Comparison of ENCODE assay signal across 8 cellular contexts in the genomic region with DNA sequence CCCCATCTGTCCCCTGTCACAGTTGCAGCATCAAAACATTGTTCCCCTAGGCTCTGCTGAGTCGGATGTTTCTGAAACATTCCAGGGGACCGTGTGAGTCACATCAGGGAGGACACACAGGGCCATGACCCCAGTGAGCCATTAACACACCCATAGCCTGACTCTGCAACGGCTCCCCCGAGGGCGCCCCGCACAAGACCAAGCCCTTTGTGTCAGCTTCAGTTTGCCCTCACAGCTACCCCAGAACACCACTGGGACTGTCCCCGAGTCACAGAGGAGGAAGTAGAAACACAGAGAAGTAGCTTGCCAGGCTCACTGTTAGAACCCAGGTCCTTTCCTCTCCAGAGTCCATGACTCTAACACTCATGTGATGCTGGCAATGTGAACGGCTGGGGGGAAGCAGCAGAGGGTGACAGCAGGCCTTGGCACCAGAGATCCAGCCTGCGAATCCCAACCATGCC.
DNase-seq lines count a peak whose midpoint lies in the region; ATAC-seq, FAIRE-seq and TF ChIP-seq lines count a peak whose summit lies in the region.

No MANE protein-coding gene starts in this region.

- FAIRE-seq in GM12892 (lab: Jason Lieb, UNC) = no peak

- no peak overlapping the region for H3K9ac ChIP-seq in HCT116 (ENCODE audit: low read length)

- no peak for TF ChIP-seq POLR2A in HCT116 (IDR thresholded peaks at IDR 0.05; ENCODE audit: borderline replicate concordance, extremely low read depth, insufficient read depth, insufficient read length)
- TF ChIP-seq POLR2A in GM12892 (IDR thresholded peaks at IDR 0.05; ENCODE audit: low read depth, low read length) = no peak

- in situ Hi-C loops in ACHN (cut with HindIII; ENCODE audit: low pct_ligation_motif_present, low pct_unique_long_range_greater_than_20kb, low sequenced_read_pairs) = no loop called here

- ATAC-seq in HCT116 (peak; percentile 63), memory B cell (ENCODE audit: low read depth) (peak; percentile 97), GM18517 (IDR thresholded peaks at IDR 0.05; ENCODE audit: unreplicated experiment) (no peak)

- BruUV-seq in HCT116 (replicated peaks; lab: Mats Ljungman, UMichigan) (no TSS peak), MCF 10A (replicated peaks; lab: Mats Ljungman, UMichigan) (no TSS peak)

- no peaks in the 10 kb centered on the region for H3K27me3 Mint-ChIP-seq in MCF 10A (ENCODE audit: insufficient read depth, unreplicated experiment)
- H3K27me3 Mint-ChIP-seq in memory B cell = peaks cover 9% of the 10 kb centered on the region

- peak overlapping the region; percentile 7; the same call in 1 of the 2 replicates for H3K4me2 ChIP-seq in HCT116 (ENCODE audit: low read length)

- H3K4me3 Mint-ChIP-seq in MCF 10A (ENCODE audit: unreplicated experiment) (no peak overlapping the region), memory B cell (peak overlapping the region; percentile 76)

- H3K4me1 Mint-ChIP-seq in MCF 10A (ENCODE audit: insufficient read depth, unreplicated experiment) (no peaks in the 10 kb centered on the region), memory B cell (peaks cover 9% of the 10 kb centered on the region)

- H3K79me2 ChIP-seq in HCT116 (ENCODE audit: insufficient read depth, low read length) = no peaks in the 10 kb centered on the region

- no peak overlapping the region for H3K27ac Mint-ChIP-seq in MCF 10A (ENCODE audit: low read depth, unreplicated experiment)
- H3K27ac Mint-ChIP-seq in memory B cell = peak overlapping the region; percentile 89

- POLR2A ChIA-PET in HCT116 (lab: Charles Lee) = no interaction called here
- POLR2A ChIA-PET in MCF 10A (lab: Yijun Ruan, JAX) = no interaction called here

- H3K27ac ChIP-seq in HCT116 (ENCODE audit: low read depth, low read length) = no peak overlapping the region

- TF ChIP-seq RAD21 in HCT116 (IDR thresholded peaks at IDR 0.05; ENCODE audit: low read depth) = no peak

- no peaks in the 10 kb centered on the region for H3K36me3 ChIP-seq in HCT116 (ENCODE audit: control insufficient read depth in 1 of 2, insufficient read depth in 2 of 2, low read length in 2 of 2)

- H3K36me3 Mint-ChIP-seq in MCF 10A (ENCODE audit: insufficient read depth, unreplicated experiment) (peaks cover 7% of the 10 kb centered on the region), memory B cell (no peaks in the 10 kb centered on the region)

- RAD21 ChIA-PET in HCT116 (lab: Charles Lee; ENCODE audit: low non-redundant PET in 1 of 2, low total read pairs in 2 of 2, uncharacterized antibody in 2 of 2, unreplicated experiment in 2 of 2) = no interaction called here

- H3K9me3 ChIP-seq in HCT116 (ENCODE audit: control insufficient read depth in 1 of 2, insufficient read depth in 1 of 2, low read depth in 1 of 2, low read length in 2 of 2) = no peaks in the 10 kb centered on the region

- no peak for TF ChIP-seq CTCF in HCT116 (IDR thresholded peaks at IDR 0.05 in 2 of 3, conservative IDR thresholded peaks at IDR 0.05 in 1 of 3; ENCODE audit: borderline replicate concordance in 1 of 3, insufficient read depth in 1 of 3, low read depth in 2 of 3, low read length in 2 of 3)
- TF ChIP-seq CTCF in MCF 10A (IDR thresholded peaks at IDR 0.05; ENCODE audit: unreplicated experiment) = no peak

- no peak overlapping the region for H3K4me3 ChIP-seq in HCT116 (replicated peaks in 1 of 2; ENCODE audit: low read depth in 1 of 2, low read length in 2 of 2)

- DNase-seq in ACHN (peak; percentile 69), HCT116 (ENCODE audit: low read depth, low spot score) (no peak), MCF 10A (ENCODE audit: unreplicated experiment) (peak; percentile 14), memory B cell (ENCODE audit: low spot score in 2 of 2) (peak; percentile 16 to 34), GM12892 (ENCODE audit: insufficient read length) (no peak), activated gamma-delta T cell treated with Interleukin-2 at 50 U/mL for 16 hours (no peak), DMS79 (lab: John Stamatoyannopoulos, UW) (no peak)

- H2AFZ ChIP-seq in HCT116 (ENCODE audit: low read depth, low read length, poor library complexity, severe bottlenecking) = no peak overlapping the region

- H4K20me1 ChIP-seq in HCT116 (ENCODE audit: insufficient read depth) = no peaks in the 10 kb centered on the region

- H3K9me3 Mint-ChIP-seq in MCF 10A (ENCODE audit: unreplicated experiment) (no peaks in the 10 kb centered on the region), memory B cell (no peaks in the 10 kb centered on the region)

- 0 out of 2 replicates have a peak, but pooled peaks cover 9% of the 10 kb centered on the region for H3K27me3 ChIP-seq in HCT116 (ENCODE audit: insufficient read depth, low read length)

- H3K4me1 ChIP-seq in HCT116 (ENCODE audit: control insufficient read depth in 1 of 2, insufficient read depth in 2 of 2, low read length in 2 of 2) = peaks cover 0 to 6% of the 10 kb centered on the region in 2 experiments; a peak in 1 of 4 replicates

- intact Hi-C loops in HCT116 (cut with micrococcal nuclease) = no loop called here
- intact Hi-C loops in MCF 10A (cut with micrococcal nuclease) = no loop called here

- CTCF ChIA-PET in HCT116 (lab: Charles Lee) = no interaction called here
- CTCF ChIA-PET in MCF 10A (lab: Yijun Ruan, JAX) = no interaction called here

- no peaks in the 10 kb centered on the region for H3K9me2 ChIP-seq in HCT116 (ENCODE audit: insufficient read depth)

TF ChIP-seq in HCT116, 20 proteins besides CTCF, POLR2A, EP300 and RAD21:
- TF ChIP-seq CBX3 (IDR thresholded peaks at IDR 0.05; ENCODE audit: low read depth) (no peak), SP1 (IDR thresholded peaks at IDR 0.05; ENCODE audit: low read depth) (no peak), TCF7L2 (IDR thresholded peaks at IDR 0.05; ENCODE audit: borderline replicate concordance, extremely low read depth, insufficient read depth, insufficient read length) (no peak), FOSL1 (IDR thresholded peaks at IDR 0.05; ENCODE audit: low read depth) (no peak)
- TF ChIP-seq, protein P1, sequence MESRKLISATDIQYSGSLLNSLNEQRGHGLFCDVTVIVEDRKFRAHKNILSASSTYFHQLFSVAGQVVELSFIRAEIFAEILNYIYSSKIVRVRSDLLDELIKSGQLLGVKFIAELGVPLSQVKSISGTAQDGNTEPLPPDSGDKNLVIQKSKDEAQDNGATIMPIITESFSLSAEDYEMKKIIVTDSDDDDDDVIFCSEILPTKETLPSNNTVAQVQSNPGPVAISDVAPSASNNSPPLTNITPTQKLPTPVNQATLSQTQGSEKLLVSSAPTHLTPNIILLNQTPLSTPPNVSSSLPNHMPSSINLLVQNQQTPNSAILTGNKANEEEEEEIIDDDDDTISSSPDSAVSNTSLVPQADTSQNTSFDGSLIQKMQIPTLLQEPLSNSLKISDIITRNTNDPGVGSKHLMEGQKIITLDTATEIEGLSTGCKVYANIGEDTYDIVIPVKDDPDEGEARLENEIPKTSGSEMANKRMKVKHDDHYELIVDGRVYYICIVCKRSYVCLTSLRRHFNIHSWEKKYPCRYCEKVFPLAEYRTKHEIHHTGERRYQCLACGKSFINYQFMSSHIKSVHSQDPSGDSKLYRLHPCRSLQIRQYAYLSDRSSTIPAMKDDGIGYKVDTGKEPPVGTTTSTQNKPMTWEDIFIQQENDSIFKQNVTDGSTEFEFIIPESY (IDR thresholded peaks at IDR 0.05; ENCODE audit: extremely low read depth, insufficient replicate concordance, low read length) = no peak

Comparison
In these comparisons a context has a peak if more than half of its experiments do, and no peak if none do; other contexts are left out.
1. DNase-seq: peak in ACHN (single experiment), MCF 10A (single experiment) and memory B cell (2 of 2); none in HCT116 (single experiment), GM12892 (single experiment), activated gamma-delta T cell treated with Interleukin-2 at 50 U/mL for 16 hours (single experiment) and DMS79 (single experiment).